Comparison of ENCODE assay signal across 1 cellular context in genomic region chr15:49625460-49626036, GRCh38.
A peak's percentile ranks its signal among the peaks of the same experiment; 100 is the strongest.
TF ChIP-seq lines count a peak whose summit lies in the region.

No MANE protein-coding gene starts in this region.

TF ChIP-seq in HepG2, 621 proteins besides CTCF, POLR2A, EP300 and RAD21:
- TF ChIP-seq REXO4 (CRISPR knock-in tag; IDR thresholded peaks at IDR 0.05; ENCODE audit: borderline replicate concordance): no peak
- peak; percentile 97 for TF ChIP-seq TP53 (CRISPR knock-in tag; conservative IDR thresholded peaks at IDR 0.05)
